In genomic region chr4:11439836-11440235, GRCh38 we compare ENCODE assay signal across 15 cellular contexts.
"Had no signal": no experiment of that assay in that cellular context is flagged by ENCODE, and none has a peak within 500 bp of the region (broad histone marks: within the 10 kb centered on the region; RNA-seq: fewer than 3 reads in every experiment).

No MANE protein-coding gene starts in this region.

- H3K4me3 ChIP-seq: body of pancreas, skin epidermis, transverse colon had no signal

- DNase-seq: activated CD4-positive, alpha-beta T cell treated with anti-CD3 and anti-CD28 coated beads, Interleukin-2, amount 50 U/mL, for 4 hours; activated CD4-positive, CD25-positive, alpha-beta regulatory T cell treated with anti-CD3 and anti-CD28 coated beads, Interleukin-2, amount 50 U/mL, for 72 hours; activated effector memory CD4-positive, alpha-beta T cell treated with Interleukin-2 at 50 U/mL for 16 hours; activated T-cell treated with anti-CD3 and anti-CD28 coated beads, Interleukin-2, amount 50 U/mL, for 24 hours; cortex of kidney; effector memory CD8-positive, alpha-beta T cell; immature natural killer cell; left colon; nephron progenitor cell; transverse colon had no signal

- H3K27me3 ChIP-seq: body of pancreas, transverse colon had no signal

- H3K4me1 ChIP-seq: body of pancreas, transverse colon had no signal

- ATAC-seq: body of pancreas; effector memory CD8-positive, alpha-beta T cell; left colon had no signal

- H3K27ac Mint-ChIP-seq: activated naive CD4-positive, alpha-beta T cell treated with anti-CD3 and anti-CD28 coated beads, Interleukin-2, amount 50 U/mL, for 24 hours; activated T-cell treated with anti-CD3 and anti-CD28 coated beads, Interleukin-2, amount 50 U/mL, for 24 hours; effector memory CD8-positive, alpha-beta T cell; immature natural killer cell; memory B cell; nephron progenitor cell had no signal

- H3K36me3 ChIP-seq: transverse colon had no signal

- H3K4me1 Mint-ChIP-seq: activated naive CD4-positive, alpha-beta T cell treated with anti-CD3 and anti-CD28 coated beads, Interleukin-2, amount 50 U/mL, for 24 hours; central memory CD8-positive, alpha-beta T cell; immature natural killer cell; nephron progenitor cell had no signal

- H3K36me3 Mint-ChIP-seq: activated naive CD4-positive, alpha-beta T cell treated with anti-CD3 and anti-CD28 coated beads, Interleukin-2, amount 50 U/mL, for 24 hours; immature natural killer cell had no signal

- H3K27me3 Mint-ChIP-seq: activated naive CD4-positive, alpha-beta T cell treated with anti-CD3 and anti-CD28 coated beads, Interleukin-2, amount 50 U/mL, for 24 hours; activated T-cell treated with anti-CD3 and anti-CD28 coated beads, Interleukin-2, amount 50 U/mL, for 24 hours; central memory CD8-positive, alpha-beta T cell; effector memory CD8-positive, alpha-beta T cell; memory B cell had no signal

- H3K9me3 Mint-ChIP-seq: activated naive CD4-positive, alpha-beta T cell treated with anti-CD3 and anti-CD28 coated beads, Interleukin-2, amount 50 U/mL, for 24 hours; activated T-cell treated with anti-CD3 and anti-CD28 coated beads, Interleukin-2, amount 50 U/mL, for 24 hours; central memory CD8-positive, alpha-beta T cell; effector memory CD8-positive, alpha-beta T cell; immature natural killer cell; memory B cell; nephron progenitor cell had no signal

- H3K4me3 Mint-ChIP-seq: activated naive CD4-positive, alpha-beta T cell treated with anti-CD3 and anti-CD28 coated beads, Interleukin-2, amount 50 U/mL, for 24 hours; activated T-cell treated with anti-CD3 and anti-CD28 coated beads, Interleukin-2, amount 50 U/mL, for 24 hours; central memory CD8-positive, alpha-beta T cell; effector memory CD8-positive, alpha-beta T cell; immature natural killer cell; memory B cell; nephron progenitor cell had no signal

- H3K9me3 ChIP-seq: body of pancreas, transverse colon had no signal
